22 cellular contexts compared by ENCODE assay signal in genomic region chr10:46024948-46025347, GRCh38. TPM values are rescaled to one million over a fixed set of nuclear protein-coding genes. Genes with fewer than 3 reads are reported as not detected.
DNase-seq lines count a peak whose midpoint lies in the region; ATAC-seq and TF ChIP-seq lines count a peak whose summit lies in the region.
"Had no signal": no experiment of that assay in that cellular context is flagged by ENCODE, and none has a peak within 500 bp of the region (broad histone marks: within the 10 kb centered on the region; RNA-seq: fewer than 3 reads in every experiment).

No MANE protein-coding gene starts in this region.

- H3K4me3 ChIP-seq in heart right ventricle (peak overlapping the region in 1 of 10 donors; percentile 12), brain microvascular endothelial cell (ENCODE audit: low read depth, low read length) (no peak overlapping the region)
- H3K4me3 ChIP-seq: colonic mucosa, esophagus muscularis mucosa, sigmoid colon, uterus had no signal

- peaks cover 26 to 98% (median 86%) of the 10 kb centered on the region in 9 donors for H3K4me1 ChIP-seq in heart right ventricle

- no peaks in the 10 kb centered on the region for H3K27me3 Mint-ChIP-seq in naive thymus-derived CD8-positive, alpha-beta T cell
- H3K27me3 Mint-ChIP-seq in type B pancreatic cell, result no peaks in the 10 kb centered on the region
- H3K27me3 Mint-ChIP-seq: activated naive CD8-positive, alpha-beta T cell treated with anti-CD3 and anti-CD28 coated beads, Interleukin-2, amount 10 ng/mL, durations not matched to agents 7 days and 5 days had no signal

- POLR2A ChIA-PET in naive thymus-derived CD8-positive, alpha-beta T cell (lab: Charles Lee), result interaction anchor here (0.8 kb wide), 1 partner anchor 67 kb away, joined by 3 read pairs; no protein-coding TSS in a partner anchor

- no peak for TF ChIP-seq CTCF in heart right ventricle (IDR thresholded peaks at IDR 0.05)
- TF ChIP-seq CTCF in brain microvascular endothelial cell (IDR thresholded peaks at IDR 0.05; ENCODE audit: low read depth, low read length, missing control alignments), result no peak
- TF ChIP-seq CTCF in type B pancreatic cell (conservative IDR thresholded peaks at IDR 0.05), result no peak

- in situ Hi-C loops in brain microvascular endothelial cell (cut with HindIII; ENCODE audit: low pct_ligation_motif_present, low sequenced_read_pairs), result no loop called here

- H3K27ac Mint-ChIP-seq in naive thymus-derived CD8-positive, alpha-beta T cell, result peak overlapping the region in 6 of 10 donors; percentile 19 to 82 (median 52)
- no peak overlapping the region for H3K27ac Mint-ChIP-seq in type B pancreatic cell
- H3K27ac Mint-ChIP-seq: activated naive CD8-positive, alpha-beta T cell treated with anti-CD3 and anti-CD28 coated beads, Interleukin-2, amount 10 ng/mL, durations not matched to agents 7 days and 5 days; T-helper 1 cell treated with Interleukin-12 subunit alpha and Interleukin-12 subunit beta and Interleukin-4 antibody, amounts not matched to agents 30 μg/mL and 1 μg/mL, for 36 hours had no signal

- peak overlapping the region in 7 of 10 donors; percentile 14 to 94 (median 69) for H3K27ac ChIP-seq in heart right ventricle
- H3K27ac ChIP-seq in brain microvascular endothelial cell, result peak overlapping the region; percentile 29
- H3K27ac ChIP-seq: colonic mucosa, uterus had no signal

- peaks cover 0 to 11% (median 0%) of the 10 kb centered on the region in 9 donors for H3K36me3 ChIP-seq in heart right ventricle
- H3K36me3 ChIP-seq in brain microvascular endothelial cell (replicated peaks), result no peaks in the 10 kb centered on the region
- H3K36me3 ChIP-seq: colonic mucosa, esophagus muscularis mucosa, sigmoid colon, uterus had no signal

- H3K27me3 ChIP-seq in heart right ventricle (no peaks in the 10 kb centered on the region), brain microvascular endothelial cell (replicated peaks) (no peaks in the 10 kb centered on the region)
- H3K27me3 ChIP-seq: colonic mucosa, esophagus muscularis mucosa, sigmoid colon, uterus had no signal

- intact Hi-C loops in heart right ventricle (cut with DNase I), result loop anchor here in 3 of 10 donors (5.0 to 10.0 kb wide), 2 partner anchors 48 to 50 kb away; partner anchors contain the start of gene TIMM23 (in 2 of the 3)
- intact Hi-C loops in Right ventricle myocardium superior (cut with DNase I), result no loop called here

- DNase-seq in heart right ventricle (no peak), Right ventricle myocardium superior (no peak), brain microvascular endothelial cell (no peak), type B pancreatic cell (ENCODE audit: extremely low spot score, unreplicated experiment) (no peak), COLO668 (lab: John Stamatoyannopoulos, UW; ENCODE audit: unreplicated experiment) (no peak)
- DNase-seq in naive thymus-derived CD8-positive, alpha-beta T cell, result no peak
- DNase-seq: activated naive CD8-positive, alpha-beta T cell treated with anti-CD3 and anti-CD28 coated beads, Interleukin-2, amount 10 ng/mL, durations not matched to agents 7 days and 5 days; colonic mucosa; hypothalamus; NCI-H1694 treated with DMSO at 0.1 percent for 48 hours; NCI-H524 treated with DMSO at 0.1 percent for 48 hours; sigmoid colon; stimulated activated naive CD4-positive, alpha-beta T cell treated with Interleukin-2 at 50 U/mL for 16 hours; uterus had no signal

- H3K4me3 Mint-ChIP-seq in naive thymus-derived CD8-positive, alpha-beta T cell, result peak overlapping the region in 6 of 10 donors; percentile 4 to 90 (median 26)
- peak overlapping the region; percentile 1 for H3K4me3 Mint-ChIP-seq in type B pancreatic cell
- H3K4me3 Mint-ChIP-seq: T-helper 1 cell treated with Interleukin-12 subunit alpha and Interleukin-12 subunit beta and Interleukin-4 antibody, amounts not matched to agents 30 μg/mL and 1 μg/mL, for 36 hours had no signal

- no peak for ATAC-seq in heart right ventricle
- ATAC-seq in Right ventricle myocardium superior (ENCODE audit: poor library complexity), result no peak
- ATAC-seq in naive thymus-derived CD8-positive, alpha-beta T cell, result no peak
- ATAC-seq in GM18519 (IDR thresholded peaks at IDR 0.05; ENCODE audit: low FRiP score, unreplicated experiment), result no peak
- ATAC-seq in HG03439 (IDR thresholded peaks at IDR 0.05; ENCODE audit: unreplicated experiment), result no peak
- ATAC-seq: activated CD4-positive, CD25-positive, alpha-beta regulatory T cell treated with anti-CD3 and anti-CD28 coated beads, Interleukin-2, amount 50 U/mL, for 24 hours had no signal

- peaks cover 35 to 96% (median 94%) of the 10 kb centered on the region in 4 donors for H3K4me1 Mint-ChIP-seq in naive thymus-derived CD8-positive, alpha-beta T cell
- peaks cover 47% of the 10 kb centered on the region for H3K4me1 Mint-ChIP-seq in type B pancreatic cell (ENCODE audit: unreplicated experiment)

- peaks cover 0 to 25% (median 0%) of the 10 kb centered on the region in 3 donors for H3K36me3 Mint-ChIP-seq in naive thymus-derived CD8-positive, alpha-beta T cell
- H3K36me3 Mint-ChIP-seq in type B pancreatic cell, result peaks cover 4% of the 10 kb centered on the region

- H3K9me3 ChIP-seq in heart right ventricle, result no peaks in the 10 kb centered on the region
- H3K9me3 ChIP-seq: colonic mucosa, esophagus muscularis mucosa, sigmoid colon, uterus had no signal

- H3K9me3 Mint-ChIP-seq in naive thymus-derived CD8-positive, alpha-beta T cell, result no peaks in the 10 kb centered on the region
- H3K9me3 Mint-ChIP-seq in type B pancreatic cell, result no peaks in the 10 kb centered on the region
- H3K9me3 Mint-ChIP-seq: activated naive CD8-positive, alpha-beta T cell treated with anti-CD3 and anti-CD28 coated beads, Interleukin-2, amount 10 ng/mL, durations not matched to agents 7 days and 5 days; T-helper 1 cell treated with Interleukin-12 subunit alpha and Interleukin-12 subunit beta and Interleukin-4 antibody, amounts not matched to agents 30 μg/mL and 1 μg/mL, for 36 hours had no signal

RNA-seq across cellular contexts. Expression of gene NCOA4, which starts 5.5 kb away (rescaled TPM):
- total RNA-seq in heart right ventricle, result 100 to 1,000 TPM; 224 to 287 (median 259) TPM
- 10 to 100 TPM; 36.7 to 60.2 TPM for polyA plus RNA-seq in heart right ventricle
- total RNA-seq in Right ventricle myocardium superior, result 282 TPM
- total RNA-seq in naive thymus-derived CD8-positive, alpha-beta T cell, result 10 to 100 TPM; 90.0 to 90.1 TPM
- 100 to 1,000 TPM; 153 to 162 (median 155) TPM for polyA plus RNA-seq in naive thymus-derived CD8-positive, alpha-beta T cell
- total RNA-seq in type B pancreatic cell (ENCODE audit: low replicate concordance), result 105 and 135 TPM in 2 replicates

RNA-seq across cellular contexts. Expression of gene MSMB, which starts 21.1 kb away (rescaled TPM):
- total RNA-seq in heart right ventricle (not detected), Right ventricle myocardium superior (not detected), type B pancreatic cell (ENCODE audit: low replicate concordance) (5.6 and 7.7 TPM in 2 replicates)
- not detected for polyA plus RNA-seq in heart right ventricle
- total RNA-seq in naive thymus-derived CD8-positive, alpha-beta T cell, result not detected
- polyA plus RNA-seq in naive thymus-derived CD8-positive, alpha-beta T cell, result not detected
- total RNA-seq: activated naive CD8-positive, alpha-beta T cell treated with anti-CD3 and anti-CD28 coated beads, Interleukin-2, amount 10 ng/mL, durations not matched to agents 7 days and 5 days; colonic mucosa; esophagus muscularis mucosa; LHCN-M2; sigmoid colon; uterus had no signal
- polyA plus RNA-seq: AG04450, neural cell, sigmoid colon had no signal

RNA-seq across cellular contexts. Expression of gene TIMM23, which starts 52.7 kb away (rescaled TPM):
- 100 to 1,000 TPM in 1 of 10 donors, 10 to 100 TPM in 9; 73.5 to 109 (median 83.1) TPM for total RNA-seq in heart right ventricle
- polyA plus RNA-seq in heart right ventricle, result 100 to 1,000 TPM in 1 of 2 donors, 10 to 100 TPM in 1; 95.7 to 113 TPM
- 86.0 TPM for total RNA-seq in Right ventricle myocardium superior
- total RNA-seq in naive thymus-derived CD8-positive, alpha-beta T cell, result 10 to 100 TPM; 25.1 to 25.4 TPM
- 10 to 100 TPM; 42.7 to 53.6 (median 49.1) TPM for polyA plus RNA-seq in naive thymus-derived CD8-positive, alpha-beta T cell
- 62.0 and 65.0 TPM in 2 replicates for total RNA-seq in type B pancreatic cell (ENCODE audit: low replicate concordance)
